In the genomic region with DNA sequence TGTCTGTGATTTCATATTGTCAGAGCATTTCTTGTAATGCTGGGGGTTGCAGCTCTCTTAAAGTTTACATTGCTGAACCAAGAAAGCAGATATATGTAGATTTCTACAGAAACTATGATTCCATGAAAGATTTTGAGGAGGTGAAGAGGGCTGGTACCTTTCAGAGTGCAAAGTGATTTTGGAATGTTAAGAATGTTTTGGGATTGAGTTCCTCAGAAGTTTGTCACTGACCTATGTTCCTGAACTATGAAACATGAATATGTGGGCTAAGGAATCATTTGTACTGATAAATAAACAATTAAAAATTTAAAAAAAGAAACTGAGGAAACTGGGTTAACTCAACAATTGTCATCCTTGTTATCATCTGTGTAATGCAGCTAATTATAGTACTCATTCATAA, we compare ENCODE assay signal across 30 cellular contexts. TPM values are rescaled to one million over a fixed set of nuclear protein-coding genes. Genes with fewer than 3 reads are reported as not detected.
DNase-seq lines count a peak whose midpoint lies in the region; ATAC-seq and TF ChIP-seq lines count a peak whose summit lies in the region.
"Had no signal": no experiment of that assay in that cellular context is flagged by ENCODE, and none has a peak within 500 bp of the region (broad histone marks: within the 10 kb centered on the region; RNA-seq: fewer than 3 reads in every experiment).

No MANE protein-coding gene starts in this region.

- H2BK5ac ChIP-seq in mesenchymal stem cell (ENCODE audit: low read depth, low read length, poor library complexity, severe bottlenecking), result no peak overlapping the region

- H3K4ac ChIP-seq in mesenchymal stem cell (ENCODE audit: low read depth in 1 of 2, low read length in 2 of 2), result no peak overlapping the region

- H3K9me3 ChIP-seq in mesenchymal stem cell (ENCODE audit: control insufficient read depth, low read length) (no peaks in the 10 kb centered on the region), endodermal cell (ENCODE audit: control insufficient read depth, low read length) (no peaks in the 10 kb centered on the region)
- H3K9me3 ChIP-seq: heart left ventricle, prostate gland had no signal

- H3K27me3 ChIP-seq in ACC112 (ENCODE audit: insufficient read depth, low read length) (no peaks in the 10 kb centered on the region), mesenchymal stem cell (ENCODE audit: control insufficient read depth in 1 of 2, insufficient read depth in 1 of 2, low read length in 2 of 2) (no peaks in the 10 kb centered on the region), endodermal cell (ENCODE audit: control insufficient read depth, insufficient read depth, low read length, poor library complexity, severe bottlenecking) (no peaks in the 10 kb centered on the region)
- H3K27me3 ChIP-seq: heart left ventricle had no signal

- H3K4me2 ChIP-seq in mesenchymal stem cell (ENCODE audit: low read length, poor library complexity, severe bottlenecking), result no peak overlapping the region

- intact Hi-C loops in Right ventricle myocardium inferior (cut with DNase I), result no loop called here

- no peak for TF ChIP-seq CTCF in endodermal cell (conservative IDR thresholded peaks at IDR 0.05)

- H3K36me3 ChIP-seq in ACC112 (ENCODE audit: insufficient read depth, low read length) (no peaks in the 10 kb centered on the region), mesenchymal stem cell (ENCODE audit: control insufficient read depth in 1 of 2, insufficient read depth in 2 of 2, low read depth in 1 of 2, low read length in 2 of 2) (no peaks in the 10 kb centered on the region), endodermal cell (ENCODE audit: control insufficient read depth, insufficient read depth, low read length) (no peaks in the 10 kb centered on the region)
- H3K36me3 ChIP-seq: heart left ventricle, prostate gland, WERI-Rb-1 had no signal

- H3K9ac ChIP-seq in mesenchymal stem cell (ENCODE audit: low read length), result no peak overlapping the region
- H3K9ac ChIP-seq in endodermal cell (ENCODE audit: extremely low read depth, low read length, poor library complexity, severe bottlenecking), result no peak overlapping the region

- no peak overlapping the region for H2BK12ac ChIP-seq in mesenchymal stem cell (ENCODE audit: low read length in 2 of 2)

- H3K4me1 Mint-ChIP-seq in activated T-cell treated with anti-CD3 and anti-CD28 coated beads, Interleukin-2, amount 50 U/mL, for 72 hours (ENCODE audit: low read depth), result peaks cover 7% of the 10 kb centered on the region
- no peaks in the 10 kb centered on the region for H3K4me1 Mint-ChIP-seq in endodermal cell

- H2AFZ ChIP-seq in ACC112 (ENCODE audit: low read length, unreplicated experiment) (no peak overlapping the region), mesenchymal stem cell (ENCODE audit: low read depth, low read length) (no peak overlapping the region)

- H2BK15ac ChIP-seq in mesenchymal stem cell (ENCODE audit: low read depth, poor library complexity, severe bottlenecking), result no peak overlapping the region

- H3K79me1 ChIP-seq in mesenchymal stem cell (replicated peaks; ENCODE audit: low read length, poor library complexity, severe bottlenecking), result no peaks in the 10 kb centered on the region

- H3K23ac ChIP-seq in mesenchymal stem cell (ENCODE audit: low read length in 2 of 2), result no peak overlapping the region

- no peak overlapping the region for H3K27ac Mint-ChIP-seq in activated T-cell treated with anti-CD3 and anti-CD28 coated beads, Interleukin-2, amount 50 U/mL, for 72 hours
- H3K27ac Mint-ChIP-seq in endodermal cell, result no peak overlapping the region
- H3K27ac Mint-ChIP-seq: activated T-helper 1 cell treated with anti-CD3 and anti-CD28 coated beads, Interleukin-12 subunit alpha, Interleukin-12 subunit beta, Interleukin-2, Interleukin-4 antibody, amounts not matched to agents 30 ng/mL and 10 ng/mL and 1 ng/mL, durations not matched to agents 14 hours and 24 hours and 36 hours; T-helper 2 cell treated with Interferon-gamma antibody and Interleukin-4, amounts not matched to agents 5 μg/mL and 100 μg/mL, for 36 hours; type B pancreatic cell had no signal

- H3K27ac ChIP-seq in ACC112 (ENCODE audit: low read depth, low read length), result peak overlapping the region; percentile 52
- H3K27ac ChIP-seq in mesenchymal stem cell (ENCODE audit: low read length, poor library complexity, severe bottlenecking), result peak overlapping the region; percentile 74
- H3K27ac ChIP-seq in endodermal cell (ENCODE audit: low read depth, low read length), result no peak overlapping the region
- H3K27ac ChIP-seq: C4-2B, heart left ventricle, prostate gland, WERI-Rb-1 had no signal

- H4K91ac ChIP-seq in mesenchymal stem cell (ENCODE audit: low read length), result no peak overlapping the region

- ATAC-seq in SK-N-SH treated with all-trans-retinoic acid at 6 μM for 48 hours (peak; percentile 57; the same call in 2 of the 3 replicates), Right ventricle myocardium inferior (no peak), HG03439 (IDR thresholded peaks at IDR 0.05; ENCODE audit: unreplicated experiment) (no peak)
- no peak for ATAC-seq in activated T-cell treated with anti-CD3 and anti-CD28 coated beads, Interleukin-2, amount 50 U/mL, for 72 hours (replicated peaks in 1 of 2)
- ATAC-seq: GM12878, heart left ventricle, HepG2, left cardiac atrium had no signal

- H3K9me3 Mint-ChIP-seq in activated T-cell treated with anti-CD3 and anti-CD28 coated beads, Interleukin-2, amount 50 U/mL, for 72 hours, result peaks cover 0 to 1% of the 10 kb centered on the region in 2 donors
- no peaks in the 10 kb centered on the region for H3K9me3 Mint-ChIP-seq in endodermal cell
- H3K9me3 Mint-ChIP-seq: activated T-helper 1 cell treated with anti-CD3 and anti-CD28 coated beads, Interleukin-12 subunit alpha, Interleukin-12 subunit beta, Interleukin-2, Interleukin-4 antibody, amounts not matched to agents 30 ng/mL and 10 ng/mL and 1 ng/mL, durations not matched to agents 14 hours and 24 hours and 36 hours; T-helper 2 cell treated with Interferon-gamma antibody and Interleukin-4, amounts not matched to agents 5 μg/mL and 100 μg/mL, for 36 hours; type B pancreatic cell had no signal

- no peaks in the 10 kb centered on the region for H3K36me3 Mint-ChIP-seq in activated T-cell treated with anti-CD3 and anti-CD28 coated beads, Interleukin-2, amount 50 U/mL, for 72 hours (ENCODE audit: insufficient read depth in 2 of 2)
- no peaks in the 10 kb centered on the region for H3K36me3 Mint-ChIP-seq in endodermal cell (ENCODE audit: low read depth)
- H3K36me3 Mint-ChIP-seq: type B pancreatic cell had no signal

- no peaks in the 10 kb centered on the region for H3K27me3 Mint-ChIP-seq in activated T-cell treated with anti-CD3 and anti-CD28 coated beads, Interleukin-2, amount 50 U/mL, for 72 hours (ENCODE audit: low read depth)
- peaks cover 9% of the 10 kb centered on the region for H3K27me3 Mint-ChIP-seq in endodermal cell (ENCODE audit: insufficient read depth)

- H3K18ac ChIP-seq in mesenchymal stem cell (ENCODE audit: low read depth in 1 of 2, low read length in 2 of 2), result no peak overlapping the region

- no peak overlapping the region for H3K4me3 Mint-ChIP-seq in activated T-cell treated with anti-CD3 and anti-CD28 coated beads, Interleukin-2, amount 50 U/mL, for 72 hours
- no peak overlapping the region for H3K4me3 Mint-ChIP-seq in endodermal cell
- H3K4me3 Mint-ChIP-seq: activated T-helper 1 cell treated with anti-CD3 and anti-CD28 coated beads, Interleukin-12 subunit alpha, Interleukin-12 subunit beta, Interleukin-2, Interleukin-4 antibody, amounts not matched to agents 30 ng/mL and 10 ng/mL and 1 ng/mL, durations not matched to agents 14 hours and 24 hours and 36 hours; T-helper 2 cell treated with Interferon-gamma antibody and Interleukin-4, amounts not matched to agents 5 μg/mL and 100 μg/mL, for 36 hours; type B pancreatic cell had no signal

- peak overlapping the region; percentile 46; the same call in 1 of the 2 replicates for H3K4me3 ChIP-seq in ACC112 (ENCODE audit: low read depth, low read length)
- no peak overlapping the region for H3K4me3 ChIP-seq in mesenchymal stem cell (ENCODE audit: insufficient read depth in 1 of 2, low read depth in 1 of 2, low read length in 2 of 2)
- H3K4me3 ChIP-seq in endodermal cell (ENCODE audit: low read length), result no peak overlapping the region
- H3K4me3 ChIP-seq: GM12878, heart left ventricle, prostate gland had no signal

- H4K8ac ChIP-seq in mesenchymal stem cell (ENCODE audit: low read length), result no peak overlapping the region

- DNase-seq in HS-27A (ENCODE audit: low read depth), result peak; percentile 83
- no peak for DNase-seq in mesenchymal stem cell
- no peak for DNase-seq in activated T-cell treated with anti-CD3 and anti-CD28 coated beads, Interleukin-2, amount 50 U/mL, for 72 hours
- DNase-seq in Right ventricle myocardium inferior (ENCODE audit: missing footprints), result no peak
- DNase-seq in endodermal cell, result no peak
- DNase-seq: activated CD4-positive, alpha-beta T cell treated with anti-CD3 and anti-CD28 coated beads, Interleukin-2, amount 50 U/mL, for 1 hour; activated naive CD4-positive, alpha-beta T cell treated with anti-CD3 and anti-CD28 coated beads, Interleukin-2, amount 50 U/mL, for 16 hours; anterior cingulate cortex; central memory CD4-positive, alpha-beta T cell; DMS79 treated with DMSO at 0.1 percent for 48 hours; heart left ventricle; left cardiac atrium; NCI-H1694; NCI-H524 treated with DMSO at 0.1 percent for 48 hours; WERI-Rb-1 had no signal

- no peak overlapping the region for H2BK120ac ChIP-seq in mesenchymal stem cell (ENCODE audit: low read depth, low read length)

- no peak overlapping the region for H2AK5ac ChIP-seq in mesenchymal stem cell (ENCODE audit: low read length, severe bottlenecking)

- H3K4me1 ChIP-seq in ACC112 (ENCODE audit: control insufficient read depth, insufficient read depth, low read length, unreplicated experiment) (peaks cover 62% of the 10 kb centered on the region), mesenchymal stem cell (ENCODE audit: control insufficient read depth, insufficient read depth, low read depth, low read length) (peaks cover 4% of the 10 kb centered on the region), endodermal cell (ENCODE audit: control insufficient read depth, insufficient read depth, low read length) (no peaks in the 10 kb centered on the region)
- H3K4me1 ChIP-seq: prostate gland had no signal

- no peaks in the 10 kb centered on the region for H3K79me2 ChIP-seq in ACC112 (ENCODE audit: control insufficient read depth, insufficient read depth, low read length, unreplicated experiment)

- H3K14ac ChIP-seq in mesenchymal stem cell (ENCODE audit: low read length in 2 of 2), result no peak overlapping the region

RNA-seq across cellular contexts. Expression of a gene that starts 12.3 kb away (rescaled TPM):
- polyA plus RNA-seq in mesenchymal stem cell (2013, experiment 1 of 2), result 23.2 TPM
- 23.9 TPM for polyA plus RNA-seq in mesenchymal stem cell (2013, experiment 2 of 2)
- total RNA-seq in activated T-cell treated with anti-CD3 and anti-CD28 coated beads, Interleukin-2, amount 50 U/mL, for 72 hours, result 10 to 100 TPM; 22.9 to 31.1 TPM
- 10.1 TPM for total RNA-seq in Right ventricle myocardium inferior
- 10 to 100 TPM; 10.2 to 14.4 TPM for total RNA-seq in endodermal cell
- polyA plus RNA-seq in endodermal cell (2013, experiment 1 of 2), result 15.7 TPM
- 17.4 TPM for polyA plus RNA-seq in endodermal cell (2013, experiment 2 of 2)

RNA-seq across cellular contexts. Expression of a gene that starts 23.3 kb away (rescaled TPM):
- not detected for polyA plus RNA-seq in mesenchymal stem cell (2013, experiment 1 of 2)
- polyA plus RNA-seq in mesenchymal stem cell (2013, experiment 2 of 2), result not detected
- not detected for total RNA-seq in activated T-cell treated with anti-CD3 and anti-CD28 coated beads, Interleukin-2, amount 50 U/mL, for 72 hours
- total RNA-seq in Right ventricle myocardium inferior (not detected), endodermal cell (not detected)
- polyA plus RNA-seq in endodermal cell (2013, experiment 1 of 2), result 3.6 TPM
- polyA plus RNA-seq in endodermal cell (2013, experiment 2 of 2), result 4.2 TPM
- total RNA-seq: activated T-helper 1 cell treated with anti-CD3 and anti-CD28 coated beads, Interleukin-12 subunit alpha, Interleukin-12 subunit beta, Interleukin-2, Interleukin-4 antibody, amounts not matched to agents 30 ng/mL and 10 ng/mL and 1 ng/mL, durations not matched to agents 14 hours and 24 hours and 36 hours; dermis microvascular lymphatic vessel endothelial cell; fibroblast of villous mesenchyme; heart left ventricle; HepG2; left cardiac atrium; LHCN-M2; prostate gland; RPMI7951 had no signal
- polyA plus RNA-seq: AG04450, HepG2 had no signal
